ENCODE assay signal across 1 cellular context in the genomic region with DNA sequence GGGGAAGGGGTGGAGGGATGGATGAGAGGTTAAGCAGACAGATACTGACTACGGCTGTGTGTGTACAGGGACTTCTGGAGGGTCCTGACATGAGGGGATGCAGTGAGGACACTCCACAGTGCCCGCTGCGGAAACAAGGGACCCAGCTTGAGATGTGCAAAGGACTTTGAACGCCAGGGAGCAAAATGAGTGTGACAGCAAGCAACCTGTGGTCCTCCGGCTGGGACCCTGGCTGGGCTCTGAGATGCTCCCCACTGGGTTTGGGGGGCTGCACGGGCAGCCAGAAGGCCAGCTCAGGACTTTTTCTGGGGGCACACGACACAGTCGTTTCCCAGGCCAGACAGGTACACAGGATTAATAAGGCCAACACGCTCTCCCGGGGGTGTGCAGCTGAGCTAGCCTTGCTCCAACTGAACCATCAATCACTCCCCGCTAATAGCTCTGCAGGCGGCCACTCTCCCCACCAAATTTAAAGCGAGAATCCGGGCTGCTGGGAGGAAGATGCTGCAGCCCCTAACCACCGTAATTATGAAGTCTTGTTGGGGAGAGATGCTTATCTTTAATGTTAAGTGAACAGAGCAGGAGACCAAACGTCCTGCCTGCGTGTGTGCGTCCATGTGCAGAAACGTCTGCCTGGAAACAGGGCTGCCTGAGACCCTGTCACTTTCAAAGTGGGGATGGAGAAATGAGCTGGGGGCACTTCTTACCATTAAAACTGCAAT.
TF ChIP-seq lines count a peak whose summit lies in the region.

No MANE protein-coding gene starts in this region.

TF ChIP-seq in SK-N-SH, 30 proteins besides CTCF, POLR2A, EP300 and RAD21 (continued from another document):
- TF ChIP-seq, protein P1, sequence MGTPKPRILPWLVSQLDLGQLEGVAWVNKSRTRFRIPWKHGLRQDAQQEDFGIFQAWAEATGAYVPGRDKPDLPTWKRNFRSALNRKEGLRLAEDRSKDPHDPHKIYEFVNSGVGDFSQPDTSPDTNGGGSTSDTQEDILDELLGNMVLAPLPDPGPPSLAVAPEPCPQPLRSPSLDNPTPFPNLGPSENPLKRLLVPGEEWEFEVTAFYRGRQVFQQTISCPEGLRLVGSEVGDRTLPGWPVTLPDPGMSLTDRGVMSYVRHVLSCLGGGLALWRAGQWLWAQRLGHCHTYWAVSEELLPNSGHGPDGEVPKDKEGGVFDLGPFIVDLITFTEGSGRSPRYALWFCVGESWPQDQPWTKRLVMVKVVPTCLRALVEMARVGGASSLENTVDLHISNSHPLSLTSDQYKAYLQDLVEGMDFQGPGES (IDR thresholded peaks at IDR 0.05; ENCODE audit: low read depth, low read length): no peak
- TF ChIP-seq TAF1 (IDR thresholded peaks at IDR 0.05; ENCODE audit: borderline replicate concordance, low read depth, low read length): no peak
- TF ChIP-seq RCOR1 (IDR thresholded peaks at IDR 0.05; ENCODE audit: low read length): peak; percentile 60; the same call in 1 of the 2 replicates
- TF ChIP-seq RFX5 (IDR thresholded peaks at IDR 0.05; ENCODE audit: low read length): peak; percentile 77; the same call in 1 of the 2 replicates
- TF ChIP-seq, protein P2, sequence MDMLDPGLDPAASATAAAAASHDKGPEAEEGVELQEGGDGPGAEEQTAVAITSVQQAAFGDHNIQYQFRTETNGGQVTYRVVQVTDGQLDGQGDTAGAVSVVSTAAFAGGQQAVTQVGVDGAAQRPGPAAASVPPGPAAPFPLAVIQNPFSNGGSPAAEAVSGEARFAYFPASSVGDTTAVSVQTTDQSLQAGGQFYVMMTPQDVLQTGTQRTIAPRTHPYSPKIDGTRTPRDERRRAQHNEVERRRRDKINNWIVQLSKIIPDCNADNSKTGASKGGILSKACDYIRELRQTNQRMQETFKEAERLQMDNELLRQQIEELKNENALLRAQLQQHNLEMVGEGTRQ (IDR thresholded peaks at IDR 0.05; ENCODE audit: borderline replicate concordance, low read depth, low read length): no peak
- no peak for TF ChIP-seq GABPA (IDR thresholded peaks at IDR 0.05; ENCODE audit: low read depth)
- no peak for TF ChIP-seq JUND (IDR thresholded peaks at IDR 0.05)
- TF ChIP-seq NRF1 (IDR thresholded peaks at IDR 0.05; ENCODE audit: low read depth, low read length): no peak
- peak; percentile 89 for TF ChIP-seq MXI1 (IDR thresholded peaks at IDR 0.05; ENCODE audit: low read depth, low read length)
- TF ChIP-seq YY1 (IDR thresholded peaks at IDR 0.05; ENCODE audit: low read depth): no peak
- TF ChIP-seq, protein P3, sequence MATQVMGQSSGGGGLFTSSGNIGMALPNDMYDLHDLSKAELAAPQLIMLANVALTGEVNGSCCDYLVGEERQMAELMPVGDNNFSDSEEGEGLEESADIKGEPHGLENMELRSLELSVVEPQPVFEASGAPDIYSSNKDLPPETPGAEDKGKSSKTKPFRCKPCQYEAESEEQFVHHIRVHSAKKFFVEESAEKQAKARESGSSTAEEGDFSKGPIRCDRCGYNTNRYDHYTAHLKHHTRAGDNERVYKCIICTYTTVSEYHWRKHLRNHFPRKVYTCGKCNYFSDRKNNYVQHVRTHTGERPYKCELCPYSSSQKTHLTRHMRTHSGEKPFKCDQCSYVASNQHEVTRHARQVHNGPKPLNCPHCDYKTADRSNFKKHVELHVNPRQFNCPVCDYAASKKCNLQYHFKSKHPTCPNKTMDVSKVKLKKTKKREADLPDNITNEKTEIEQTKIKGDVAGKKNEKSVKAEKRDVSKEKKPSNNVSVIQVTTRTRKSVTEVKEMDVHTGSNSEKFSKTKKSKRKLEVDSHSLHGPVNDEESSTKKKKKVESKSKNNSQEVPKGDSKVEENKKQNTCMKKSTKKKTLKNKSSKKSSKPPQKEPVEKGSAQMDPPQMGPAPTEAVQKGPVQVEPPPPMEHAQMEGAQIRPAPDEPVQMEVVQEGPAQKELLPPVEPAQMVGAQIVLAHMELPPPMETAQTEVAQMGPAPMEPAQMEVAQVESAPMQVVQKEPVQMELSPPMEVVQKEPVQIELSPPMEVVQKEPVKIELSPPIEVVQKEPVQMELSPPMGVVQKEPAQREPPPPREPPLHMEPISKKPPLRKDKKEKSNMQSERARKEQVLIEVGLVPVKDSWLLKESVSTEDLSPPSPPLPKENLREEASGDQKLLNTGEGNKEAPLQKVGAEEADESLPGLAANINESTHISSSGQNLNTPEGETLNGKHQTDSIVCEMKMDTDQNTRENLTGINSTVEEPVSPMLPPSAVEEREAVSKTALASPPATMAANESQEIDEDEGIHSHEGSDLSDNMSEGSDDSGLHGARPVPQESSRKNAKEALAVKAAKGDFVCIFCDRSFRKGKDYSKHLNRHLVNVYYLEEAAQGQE (IDR thresholded peaks at IDR 0.05; ENCODE audit: low read depth, low read length): no peak
- peak; percentile 31 for TF ChIP-seq CHD2 (IDR thresholded peaks at IDR 0.05; ENCODE audit: low read length, partially characterized antibody)
- TF ChIP-seq FOSL2 (IDR thresholded peaks at IDR 0.05; ENCODE audit: borderline replicate concordance, low read depth): no peak
- TF ChIP-seq MEF2A (IDR thresholded peaks at IDR 0.05; ENCODE audit: borderline replicate concordance, low read depth): no peak
- TF ChIP-seq SIN3A (IDR thresholded peaks at IDR 0.05; ENCODE audit: borderline replicate concordance, low read depth, low read length): no peak
- TF ChIP-seq GATA2 (CRISPR knock-in tag; IDR thresholded peaks at IDR 0.05): peak; percentile 98
- TF ChIP-seq FOXM1 (IDR thresholded peaks at IDR 0.05; ENCODE audit: low read depth): no peak
- TF ChIP-seq, protein P4, sequence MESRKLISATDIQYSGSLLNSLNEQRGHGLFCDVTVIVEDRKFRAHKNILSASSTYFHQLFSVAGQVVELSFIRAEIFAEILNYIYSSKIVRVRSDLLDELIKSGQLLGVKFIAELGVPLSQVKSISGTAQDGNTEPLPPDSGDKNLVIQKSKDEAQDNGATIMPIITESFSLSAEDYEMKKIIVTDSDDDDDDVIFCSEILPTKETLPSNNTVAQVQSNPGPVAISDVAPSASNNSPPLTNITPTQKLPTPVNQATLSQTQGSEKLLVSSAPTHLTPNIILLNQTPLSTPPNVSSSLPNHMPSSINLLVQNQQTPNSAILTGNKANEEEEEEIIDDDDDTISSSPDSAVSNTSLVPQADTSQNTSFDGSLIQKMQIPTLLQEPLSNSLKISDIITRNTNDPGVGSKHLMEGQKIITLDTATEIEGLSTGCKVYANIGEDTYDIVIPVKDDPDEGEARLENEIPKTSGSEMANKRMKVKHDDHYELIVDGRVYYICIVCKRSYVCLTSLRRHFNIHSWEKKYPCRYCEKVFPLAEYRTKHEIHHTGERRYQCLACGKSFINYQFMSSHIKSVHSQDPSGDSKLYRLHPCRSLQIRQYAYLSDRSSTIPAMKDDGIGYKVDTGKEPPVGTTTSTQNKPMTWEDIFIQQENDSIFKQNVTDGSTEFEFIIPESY (IDR thresholded peaks at IDR 0.05; ENCODE audit: borderline replicate concordance, low read depth): no peak
- no peak for TF ChIP-seq TCF12 (IDR thresholded peaks at IDR 0.05)
- TF ChIP-seq FOXJ3 (CRISPR knock-in tag; IDR thresholded peaks at IDR 0.05): peak; percentile 74
- TF ChIP-seq EZH2phosphoT487 (IDR thresholded peaks at IDR 0.05; ENCODE audit: borderline replicate concordance, low read depth): no peak
- TF ChIP-seq SMC3 (IDR thresholded peaks at IDR 0.05; ENCODE audit: low read depth, low read length): no peak
TF ChIP-seq in SK-N-SH: peak in this region for 6.
